1 cellular context compared by ENCODE assay signal in the genomic region with DNA sequence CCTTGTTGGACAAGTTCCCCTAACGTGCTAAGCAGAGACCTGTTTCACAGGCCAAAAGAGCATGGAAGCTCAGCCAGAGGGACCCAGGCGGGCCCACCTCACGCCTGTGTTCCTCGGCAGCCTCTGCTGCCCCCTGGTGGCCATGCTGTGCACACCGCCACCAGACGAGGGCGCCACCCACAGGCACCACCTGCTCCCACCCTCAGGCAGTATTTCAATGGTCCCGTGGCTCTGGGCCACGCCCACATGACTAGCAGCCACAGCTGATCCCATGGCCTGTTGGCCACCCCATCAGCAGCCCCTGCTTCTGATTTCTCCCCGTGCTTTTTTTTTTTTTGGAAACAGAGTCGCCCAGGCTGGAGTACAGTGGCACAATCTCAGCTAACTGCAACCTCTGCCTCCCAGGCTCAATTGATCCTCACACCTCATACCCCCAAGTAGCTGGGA.
TF ChIP-seq lines count a peak whose summit lies in the region.

No MANE protein-coding gene starts in this region.

TF ChIP-seq in HepG2, 621 proteins besides CTCF, POLR2A, EP300 and RAD21 (continued from another document):
- TF ChIP-seq, protein P1, sequence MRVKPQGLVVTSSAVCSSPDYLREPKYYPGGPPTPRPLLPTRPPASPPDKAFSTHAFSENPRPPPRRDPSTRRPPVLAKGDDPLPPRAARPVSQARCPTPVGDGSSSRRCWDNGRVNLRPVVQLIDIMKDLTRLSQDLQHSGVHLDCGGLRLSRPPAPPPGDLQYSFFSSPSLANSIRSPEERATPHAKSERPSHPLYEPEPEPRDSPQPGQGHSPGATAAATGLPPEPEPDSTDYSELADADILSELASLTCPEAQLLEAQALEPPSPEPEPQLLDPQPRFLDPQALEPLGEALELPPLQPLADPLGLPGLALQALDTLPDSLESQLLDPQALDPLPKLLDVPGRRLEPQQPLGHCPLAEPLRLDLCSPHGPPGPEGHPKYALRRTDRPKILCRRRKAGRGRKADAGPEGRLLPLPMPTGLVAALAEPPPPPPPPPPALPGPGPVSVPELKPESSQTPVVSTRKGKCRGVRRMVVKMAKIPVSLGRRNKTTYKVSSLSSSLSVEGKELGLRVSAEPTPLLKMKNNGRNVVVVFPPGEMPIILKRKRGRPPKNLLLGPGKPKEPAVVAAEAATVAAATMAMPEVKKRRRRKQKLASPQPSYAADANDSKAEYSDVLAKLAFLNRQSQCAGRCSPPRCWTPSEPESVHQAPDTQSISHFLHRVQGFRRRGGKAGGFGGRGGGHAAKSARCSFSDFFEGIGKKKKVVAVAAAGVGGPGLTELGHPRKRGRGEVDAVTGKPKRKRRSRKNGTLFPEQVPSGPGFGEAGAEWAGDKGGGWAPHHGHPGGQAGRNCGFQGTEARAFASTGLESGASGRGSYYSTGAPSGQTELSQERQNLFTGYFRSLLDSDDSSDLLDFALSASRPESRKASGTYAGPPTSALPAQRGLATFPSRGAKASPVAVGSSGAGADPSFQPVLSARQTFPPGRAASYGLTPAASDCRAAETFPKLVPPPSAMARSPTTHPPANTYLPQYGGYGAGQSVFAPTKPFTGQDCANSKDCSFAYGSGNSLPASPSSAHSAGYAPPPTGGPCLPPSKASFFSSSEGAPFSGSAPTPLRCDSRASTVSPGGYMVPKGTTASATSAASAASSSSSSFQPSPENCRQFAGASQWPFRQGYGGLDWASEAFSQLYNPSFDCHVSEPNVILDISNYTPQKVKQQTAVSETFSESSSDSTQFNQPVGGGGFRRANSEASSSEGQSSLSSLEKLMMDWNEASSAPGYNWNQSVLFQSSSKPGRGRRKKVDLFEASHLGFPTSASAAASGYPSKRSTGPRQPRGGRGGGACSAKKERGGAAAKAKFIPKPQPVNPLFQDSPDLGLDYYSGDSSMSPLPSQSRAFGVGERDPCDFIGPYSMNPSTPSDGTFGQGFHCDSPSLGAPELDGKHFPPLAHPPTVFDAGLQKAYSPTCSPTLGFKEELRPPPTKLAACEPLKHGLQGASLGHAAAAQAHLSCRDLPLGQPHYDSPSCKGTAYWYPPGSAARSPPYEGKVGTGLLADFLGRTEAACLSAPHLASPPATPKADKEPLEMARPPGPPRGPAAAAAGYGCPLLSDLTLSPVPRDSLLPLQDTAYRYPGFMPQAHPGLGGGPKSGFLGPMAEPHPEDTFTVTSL (CRISPR knock-in tag; IDR thresholded peaks at IDR 0.05; ENCODE audit: borderline replicate concordance): no peak
- TF ChIP-seq ZNF572 (CRISPR knock-in tag; IDR thresholded peaks at IDR 0.05) (no peak), RELA (CRISPR knock-in tag; IDR thresholded peaks at IDR 0.05) (no peak), ZNF772 (CRISPR knock-in tag; IDR thresholded peaks at IDR 0.05) (peak; percentile 64; the same call in 1 of the 2 replicates), IRF2 (CRISPR knock-in tag; IDR thresholded peaks at IDR 0.05) (peak; percentile 47; the same call in 1 of the 2 replicates), ZNF570 (CRISPR knock-in tag; IDR thresholded peaks at IDR 0.05; ENCODE audit: borderline replicate concordance) (no peak), RBM22 (optimal IDR thresholded peaks at IDR 0.05; ENCODE audit: low read length) (no peak), CC2D1A (CRISPR knock-in tag; IDR thresholded peaks at IDR 0.05) (no peak), ZNF674 (CRISPR knock-in tag; IDR thresholded peaks at IDR 0.05; ENCODE audit: low read depth) (no peak), FOXA3 (CRISPR knock-in tag; IDR thresholded peaks at IDR 0.05) (peak; percentile 34; the same call in 1 of the 2 replicates), SATB2 (CRISPR knock-in tag; IDR thresholded peaks at IDR 0.05) (no peak), ZNF879 (CRISPR knock-in tag; IDR thresholded peaks at IDR 0.05) (no peak)
- TF ChIP-seq, protein P2, sequence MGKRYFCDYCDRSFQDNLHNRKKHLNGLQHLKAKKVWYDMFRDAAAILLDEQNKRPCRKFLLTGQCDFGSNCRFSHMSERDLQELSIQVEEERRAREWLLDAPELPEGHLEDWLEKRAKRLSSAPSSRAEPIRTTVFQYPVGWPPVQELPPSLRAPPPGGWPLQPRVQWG (CRISPR knock-in tag; IDR thresholded peaks at IDR 0.05; ENCODE audit: borderline replicate concordance, low read depth): no peak
- TF ChIP-seq, protein P3, sequence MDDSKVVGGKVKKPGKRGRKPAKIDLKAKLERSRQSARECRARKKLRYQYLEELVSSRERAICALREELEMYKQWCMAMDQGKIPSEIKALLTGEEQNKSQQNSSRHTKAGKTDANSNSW (CRISPR knock-in tag; IDR thresholded peaks at IDR 0.05; ENCODE audit: borderline replicate concordance): no peak
- TF ChIP-seq, protein P4, sequence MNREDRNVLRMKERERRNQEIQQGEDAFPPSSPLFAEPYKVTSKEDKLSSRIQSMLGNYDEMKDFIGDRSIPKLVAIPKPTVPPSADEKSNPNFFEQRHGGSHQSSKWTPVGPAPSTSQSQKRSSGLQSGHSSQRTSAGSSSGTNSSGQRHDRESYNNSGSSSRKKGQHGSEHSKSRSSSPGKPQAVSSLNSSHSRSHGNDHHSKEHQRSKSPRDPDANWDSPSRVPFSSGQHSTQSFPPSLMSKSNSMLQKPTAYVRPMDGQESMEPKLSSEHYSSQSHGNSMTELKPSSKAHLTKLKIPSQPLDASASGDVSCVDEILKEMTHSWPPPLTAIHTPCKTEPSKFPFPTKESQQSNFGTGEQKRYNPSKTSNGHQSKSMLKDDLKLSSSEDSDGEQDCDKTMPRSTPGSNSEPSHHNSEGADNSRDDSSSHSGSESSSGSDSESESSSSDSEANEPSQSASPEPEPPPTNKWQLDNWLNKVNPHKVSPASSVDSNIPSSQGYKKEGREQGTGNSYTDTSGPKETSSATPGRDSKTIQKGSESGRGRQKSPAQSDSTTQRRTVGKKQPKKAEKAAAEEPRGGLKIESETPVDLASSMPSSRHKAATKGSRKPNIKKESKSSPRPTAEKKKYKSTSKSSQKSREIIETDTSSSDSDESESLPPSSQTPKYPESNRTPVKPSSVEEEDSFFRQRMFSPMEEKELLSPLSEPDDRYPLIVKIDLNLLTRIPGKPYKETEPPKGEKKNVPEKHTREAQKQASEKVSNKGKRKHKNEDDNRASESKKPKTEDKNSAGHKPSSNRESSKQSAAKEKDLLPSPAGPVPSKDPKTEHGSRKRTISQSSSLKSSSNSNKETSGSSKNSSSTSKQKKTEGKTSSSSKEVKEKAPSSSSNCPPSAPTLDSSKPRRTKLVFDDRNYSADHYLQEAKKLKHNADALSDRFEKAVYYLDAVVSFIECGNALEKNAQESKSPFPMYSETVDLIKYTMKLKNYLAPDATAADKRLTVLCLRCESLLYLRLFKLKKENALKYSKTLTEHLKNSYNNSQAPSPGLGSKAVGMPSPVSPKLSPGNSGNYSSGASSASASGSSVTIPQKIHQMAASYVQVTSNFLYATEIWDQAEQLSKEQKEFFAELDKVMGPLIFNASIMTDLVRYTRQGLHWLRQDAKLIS (CRISPR knock-in tag; IDR thresholded peaks at IDR 0.05): no peak
